8 cellular contexts compared by ENCODE assay signal in the genomic region with DNA sequence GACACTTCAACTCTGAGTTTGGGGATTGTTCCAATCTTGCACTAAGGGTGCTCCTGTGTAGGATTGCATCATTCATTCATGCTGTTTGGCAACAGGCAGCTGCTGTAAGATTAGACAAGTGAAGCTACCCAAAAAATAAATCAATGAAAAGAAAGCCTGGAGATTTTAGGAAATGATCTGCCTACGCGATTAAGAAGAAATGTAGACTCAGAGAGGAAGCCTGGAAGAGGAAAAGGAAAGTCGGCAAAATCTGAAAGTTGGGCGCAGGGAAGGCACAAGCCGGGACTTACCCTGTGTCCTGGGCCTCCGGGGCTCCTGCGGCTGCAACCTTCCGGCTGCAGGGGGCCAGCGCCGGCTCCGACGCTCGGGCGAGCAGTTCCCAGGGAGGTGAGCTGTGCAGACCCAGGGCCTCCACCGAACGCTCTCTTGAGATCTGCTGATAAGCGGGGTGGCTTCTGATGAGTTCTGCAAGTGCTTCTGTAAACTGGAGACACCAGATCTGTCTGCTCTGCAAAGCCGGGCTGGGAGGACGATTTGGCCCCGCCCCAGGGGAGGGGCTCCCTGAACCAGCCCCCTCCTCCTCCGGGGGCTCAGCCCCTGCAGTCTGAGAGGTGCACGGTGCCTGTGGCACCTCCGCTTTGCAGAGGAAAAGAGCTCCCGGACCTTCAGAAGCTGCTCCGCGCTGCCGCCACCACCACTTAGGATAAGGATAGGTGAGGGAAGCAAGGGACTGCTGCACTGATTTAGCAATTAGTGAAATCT. TPM values are rescaled to one million over a fixed set of nuclear protein-coding genes. Genes with fewer than 3 reads are reported as not detected.
DNase-seq lines count a peak whose midpoint lies in the region; ATAC-seq, FAIRE-seq and TF ChIP-seq lines count a peak whose summit lies in the region.

No MANE protein-coding gene starts in this region.

- peak; percentile 85 for FAIRE-seq in GM12892 (lab: Jason Lieb, UNC)

- H3K27ac Mint-ChIP-seq in T-helper 1 cell treated with Interleukin-12 subunit alpha and Interleukin-12 subunit beta and Interleukin-4 antibody, amounts not matched to agents 30 μg/mL and 1 μg/mL, for 36 hours: peak overlapping the region; percentile 57

- DNase-seq in GM12892 (ENCODE audit: insufficient read length): peak; percentile 80
- DNase-seq in NCI-H1105 treated with DMSO at 0.1 percent for 48 hours (lab: John Stamatoyannopoulos, UW): peak; percentile 90
- DNase-seq in anterior cingulate cortex (lab: John Stamatoyannopoulos, UW): peak in 56 of 58 donors; percentile 1 to 70 (median 36)
- DNase-seq in hypothalamus (lab: John Stamatoyannopoulos, UW): peak in 46 of 51 donors; percentile 3 to 64 (median 32)
- DNase-seq in sciatic nerve (ENCODE audit: low spot score): no peak
- no peak for DNase-seq in cortex of kidney (lab: John Stamatoyannopoulos, UW)

- no peaks in the 10 kb centered on the region for H3K9me3 Mint-ChIP-seq in T-helper 1 cell treated with Interleukin-12 subunit alpha and Interleukin-12 subunit beta and Interleukin-4 antibody, amounts not matched to agents 30 μg/mL and 1 μg/mL, for 36 hours

- peak; percentile 98 for ATAC-seq in HG02678 (IDR thresholded peaks at IDR 0.05; ENCODE audit: unreplicated experiment)
- peak; percentile 84 for ATAC-seq in sciatic nerve

- H3K4me3 Mint-ChIP-seq in T-helper 1 cell treated with Interleukin-12 subunit alpha and Interleukin-12 subunit beta and Interleukin-4 antibody, amounts not matched to agents 30 μg/mL and 1 μg/mL, for 36 hours: peak overlapping the region; percentile 87

- TF ChIP-seq POLR2A in GM12892 (IDR thresholded peaks at IDR 0.05; ENCODE audit: low read depth, low read length): peak; percentile 65; the same call in 1 of the 2 replicates

- intact Hi-C loops in sciatic nerve (cut with DNase I): no loop called here

- H3K27me3 Mint-ChIP-seq in T-helper 1 cell treated with Interleukin-12 subunit alpha and Interleukin-12 subunit beta and Interleukin-4 antibody, amounts not matched to agents 30 μg/mL and 1 μg/mL, for 36 hours (ENCODE audit: low read depth): no peaks in the 10 kb centered on the region

- H3K4me1 Mint-ChIP-seq in T-helper 1 cell treated with Interleukin-12 subunit alpha and Interleukin-12 subunit beta and Interleukin-4 antibody, amounts not matched to agents 30 μg/mL and 1 μg/mL, for 36 hours (ENCODE audit: low read depth): peaks cover 9% of the 10 kb centered on the region

- peaks cover 1% of the 10 kb centered on the region for H3K36me3 Mint-ChIP-seq in T-helper 1 cell treated with Interleukin-12 subunit alpha and Interleukin-12 subunit beta and Interleukin-4 antibody, amounts not matched to agents 30 μg/mL and 1 μg/mL, for 36 hours (ENCODE audit: low read depth)

RNA-seq across cellular contexts. Expression of a gene that starts 17.4 kb away (rescaled TPM):
- 16.2 TPM for polyA plus RNA-seq in GM12892 (2012; ENCODE audit: missing spikeins)
- total RNA-seq in sciatic nerve: 11.5 TPM

RNA-seq across cellular contexts. Expression of a gene that starts 17.7 kb away (rescaled TPM):
- polyA plus RNA-seq in GM12892 (2012; ENCODE audit: missing spikeins): 239 TPM
- total RNA-seq in sciatic nerve: 77.3 TPM

RNA-seq across cellular contexts. Expression of a gene that starts 30.2 kb away (rescaled TPM):
- 71.8 TPM for polyA plus RNA-seq in GM12892 (2012; ENCODE audit: missing spikeins)
- 86.4 TPM for total RNA-seq in sciatic nerve

RNA-seq across cellular contexts. Expression of a gene that starts 58.9 kb away (rescaled TPM):
- polyA plus RNA-seq in GM12892 (2012; ENCODE audit: missing spikeins): 2.1 TPM
- 2.7 TPM for total RNA-seq in sciatic nerve

Comparison
In these comparisons a context has a peak if more than half of its experiments do, and no peak if none do; other contexts are left out.
1. DNase-seq: peak in GM12892 (single experiment), NCI-H1105 treated with DMSO at 0.1 percent for 48 hours (single experiment), anterior cingulate cortex (56 of 58) and hypothalamus (46 of 51); none in sciatic nerve (single experiment) and cortex of kidney (single experiment).